In the genomic region with DNA sequence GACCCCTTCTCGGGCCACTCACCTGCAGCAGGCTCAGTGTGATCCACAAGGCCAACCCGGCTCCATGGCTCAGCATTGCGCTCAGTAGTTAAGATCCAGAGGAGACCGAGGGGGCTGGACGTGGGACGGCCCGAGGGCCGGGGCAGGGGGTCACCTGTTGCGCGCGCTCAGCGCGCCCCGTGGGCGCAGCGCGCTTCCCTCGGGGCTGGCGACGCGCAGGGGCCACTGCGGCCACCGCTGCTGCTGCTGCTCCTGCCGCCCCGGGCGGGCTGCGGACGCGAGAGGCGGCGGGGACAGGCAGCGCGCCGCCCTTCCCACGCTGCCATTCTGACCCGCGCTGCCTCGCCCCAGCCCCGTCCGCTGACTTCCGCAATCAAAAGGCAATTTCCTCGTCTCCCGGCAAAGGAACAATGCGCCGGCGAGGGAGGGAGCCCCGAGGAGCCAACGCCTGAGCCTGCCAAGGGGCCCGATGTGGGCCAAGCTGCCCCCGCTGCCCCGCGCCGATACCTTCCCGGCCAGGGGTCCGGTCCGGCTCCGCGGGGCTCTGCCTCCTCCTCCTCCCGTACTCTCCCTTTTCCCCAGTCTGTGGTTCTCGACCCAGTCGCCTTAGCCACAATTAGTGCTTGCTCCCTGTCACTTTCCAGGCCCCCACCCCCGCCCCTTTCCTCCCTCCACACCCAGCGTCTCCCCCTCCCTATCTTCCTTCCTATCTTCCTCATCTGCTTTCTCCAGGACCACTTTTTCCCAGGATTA, we compare ENCODE assay signal across 8 cellular contexts. TPM values are rescaled to one million over a fixed set of nuclear protein-coding genes. Genes with fewer than 3 reads are reported as not detected.
DNase-seq lines count a peak whose midpoint lies in the region; ATAC-seq and TF ChIP-seq lines count a peak whose summit lies in the region.

No MANE protein-coding gene starts in this region.

- H4K8ac ChIP-seq in trophoblast cell (ENCODE audit: low read depth, low read length) = peak overlapping the region; percentile 3

- H3K27me3 ChIP-seq in heart right ventricle = peaks cover 0 to 49% (median 19%) of the 10 kb centered on the region in 7 donors
- peaks cover 3% of the 10 kb centered on the region for H3K27me3 ChIP-seq in trophoblast cell (ENCODE audit: insufficient read depth, low read length)

- H3K18ac ChIP-seq in trophoblast cell (ENCODE audit: low read length) = no peak overlapping the region

- H3K27me3 Mint-ChIP-seq in activated naive CD8-positive, alpha-beta T cell = peaks cover 32% of the 10 kb centered on the region

- peaks cover 7% of the 10 kb centered on the region for H3K4me1 Mint-ChIP-seq in activated naive CD8-positive, alpha-beta T cell (ENCODE audit: low read depth)

- H4K12ac ChIP-seq in trophoblast cell (ENCODE audit: low read depth, low read length) = no peak overlapping the region

- H2BK12ac ChIP-seq in trophoblast cell (ENCODE audit: low read length) = no peak overlapping the region

- no peaks in the 10 kb centered on the region for H3K79me1 ChIP-seq in trophoblast cell (ENCODE audit: low read length)

- no peaks in the 10 kb centered on the region for H3K36me3 Mint-ChIP-seq in activated naive CD8-positive, alpha-beta T cell

- H3K4me3 ChIP-seq in heart right ventricle (peak overlapping the region; percentile 42 to 69 (median 60)), trophoblast cell (ENCODE audit: low read depth, low read length) (peak overlapping the region; percentile 65)

- TF ChIP-seq CTCF in C4-2B (conservative IDR thresholded peaks at IDR 0.05) (no peak), heart right ventricle (IDR thresholded peaks at IDR 0.05) (no peak)

- WGBS in heart right ventricle, 2 donors = 1 to 2% methylated on average over 60 to 63 of the region's 63 CpGs
- no CpG with 5 or more reads among the region's 63 CpGs for WGBS in trophoblast cell (ENCODE audit: extremely low coverage, insufficient coverage, insufficient read length)

- peak overlapping the region; percentile 73 for H3K4me3 Mint-ChIP-seq in activated naive CD8-positive, alpha-beta T cell

- no peak overlapping the region for H3K14ac ChIP-seq in trophoblast cell (ENCODE audit: low read length)

- peak overlapping the region; percentile 6 for H2AFZ ChIP-seq in trophoblast cell (ENCODE audit: insufficient read depth, low read length, poor library complexity)

- no peak overlapping the region for H2BK120ac ChIP-seq in trophoblast cell (ENCODE audit: insufficient read depth, low read length, poor library complexity)

- peak; percentile 64 to 74 for DNase-seq in heart right ventricle
- peak in 1 of 2 donors; percentile 36 for DNase-seq in trophoblast cell

- ATAC-seq in HG03432 (IDR thresholded peaks at IDR 0.05; ENCODE audit: unreplicated experiment) (peak; percentile 61), heart right ventricle (peak; percentile 84 to 94 (median 88)), HG03025 (IDR thresholded peaks at IDR 0.05; ENCODE audit: low FRiP score, unreplicated experiment) (no peak), HG03521 (IDR thresholded peaks at IDR 0.05; ENCODE audit: unreplicated experiment) (no peak), GM21529 (IDR thresholded peaks at IDR 0.05; ENCODE audit: unreplicated experiment) (no peak)

- H3K4me2 ChIP-seq in trophoblast cell (ENCODE audit: low read length) = peak overlapping the region; percentile 92

- H2AK5ac ChIP-seq in trophoblast cell (ENCODE audit: low read length) = no peak overlapping the region

- no peak overlapping the region for H3K27ac Mint-ChIP-seq in activated naive CD8-positive, alpha-beta T cell

- no peak overlapping the region for H3K9ac ChIP-seq in trophoblast cell (ENCODE audit: low read length)

- H3K9me3 Mint-ChIP-seq in activated naive CD8-positive, alpha-beta T cell (ENCODE audit: low read depth) = peaks cover 4% of the 10 kb centered on the region

- H2BK5ac ChIP-seq in trophoblast cell (ENCODE audit: low read depth, low read length, poor library complexity) = no peak overlapping the region

- no peaks in the 10 kb centered on the region for H3K9me3 ChIP-seq in heart right ventricle
- peaks cover 3% of the 10 kb centered on the region for H3K9me3 ChIP-seq in trophoblast cell (ENCODE audit: insufficient read depth, low read depth, low read length)

- no peak overlapping the region for H3K4ac ChIP-seq in trophoblast cell (ENCODE audit: low read depth, low read length)

- H3K4me1 ChIP-seq in heart right ventricle = peaks cover 0 to 57% (median 8%) of the 10 kb centered on the region in 9 donors
- H3K4me1 ChIP-seq in trophoblast cell (ENCODE audit: control insufficient read depth in 1 of 2, insufficient read depth in 2 of 2, low read length in 2 of 2) = peaks cover 2 to 8% of the 10 kb centered on the region in 2 experiments

- H3K79me2 ChIP-seq in trophoblast cell (ENCODE audit: control insufficient read depth, insufficient read depth, low read length, poor library complexity) = no peaks in the 10 kb centered on the region

- no peak overlapping the region for H3K23ac ChIP-seq in trophoblast cell (ENCODE audit: low read length)

- intact Hi-C loops in heart right ventricle (cut with DNase I) = loop anchor here in 5 of 10 donors (5.0 to 10.0 kb wide), 2 partner anchors 37 to 55 kb away; no protein-coding TSS in a partner anchor

- H3K27ac ChIP-seq in C4-2B (peak overlapping the region; percentile 34; the same call in 1 of the 2 replicates), heart right ventricle (peak overlapping the region; percentile 68 to 90 (median 83)), trophoblast cell (ENCODE audit: low read depth, low read length) (no peak overlapping the region)

- H3K36me3 ChIP-seq in heart right ventricle (peaks cover 0 to 9% (median 0%) of the 10 kb centered on the region in 9 donors), trophoblast cell (ENCODE audit: control insufficient read depth in 1 of 2, insufficient read depth in 2 of 2, low read length in 2 of 2) (no peaks in the 10 kb centered on the region)

- H4K91ac ChIP-seq in trophoblast cell (ENCODE audit: low read depth, low read length) = no peak overlapping the region

RNA-seq across cellular contexts. Expression of a gene that starts 27.3 kb away (rescaled TPM):
- 10 to 100 TPM; 27.0 to 49.0 (median 40.7) TPM for total RNA-seq in heart right ventricle
- polyA plus RNA-seq in heart right ventricle = 10 to 100 TPM; 13.6 to 27.1 TPM
- 0.21 and 0.25 TPM in 2 replicates for polyA plus RNA-seq in trophoblast cell (2013)

Comparison
In these comparisons a context has a peak if more than half of its experiments do, and no peak if none do; other contexts are left out.
1. ATAC-seq: peak in HG03432 (single experiment) and heart right ventricle (8 of 8); none in HG03025 (single experiment), HG03521 (single experiment) and GM21529 (single experiment).